In genomic region chr5:135345945-135346731, GRCh38 we compare ENCODE assay signal across 15 cellular contexts. TPM values are rescaled to one million over a fixed set of nuclear protein-coding genes. Genes with fewer than 3 reads are reported as not detected.
DNase-seq lines count a peak whose midpoint lies in the region; ATAC-seq and TF ChIP-seq lines count a peak whose summit lies in the region.
"Had no signal": no experiment of that assay in that cellular context is flagged by ENCODE, and none has a peak within 500 bp of the region (broad histone marks: within the 10 kb centered on the region; RNA-seq: fewer than 3 reads in every experiment).

No MANE protein-coding gene starts in this region.

- intact Hi-C loops in activated naive CD4-positive, alpha-beta T cell treated with anti-CD3 and anti-CD28 coated beads for 36 hours (cut with micrococcal nuclease) = no loop called here
- intact Hi-C loops in psoas muscle (cut with DNase I) = no loop called here

- no peaks in the 10 kb centered on the region for H3K27me3 ChIP-seq in psoas muscle (ENCODE audit: insufficient read depth in 3 of 3, low read length in 2 of 3)
- no peaks in the 10 kb centered on the region for H3K27me3 ChIP-seq in CD8-positive, alpha-beta memory T cell (ENCODE audit: insufficient read depth, low read length, poor library complexity, severe bottlenecking)

- POLR2A ChIA-PET in T-cell (lab: Charles Lee) = no interaction called here
- POLR2A ChIA-PET in CD8-positive, alpha-beta memory T cell (lab: Charles Lee) = no interaction called here

- CTCF ChIA-PET in activated naive CD4-positive, alpha-beta T cell treated with anti-CD3 and anti-CD28 coated beads for 36 hours (lab: Charles Lee) = interaction anchor here (0.8 to 1.1 kb wide), 2 partner anchors 80 to 112 kb away, joined by 3 read pairs; no protein-coding TSS in a partner anchor
- CTCF ChIA-PET in T-cell (lab: Charles Lee) = no interaction called here
- CTCF ChIA-PET in CD8-positive, alpha-beta memory T cell (lab: Charles Lee) = interaction anchor here (1.0 kb wide), 1 partner anchor 13 kb away, joined by 3 read pairs; no protein-coding TSS in a partner anchor

- H3K27ac Mint-ChIP-seq in activated naive CD4-positive, alpha-beta T cell treated with anti-CD3 and anti-CD28 coated beads, Interleukin-2, amount 50 U/mL, for 72 hours = peak overlapping the region; percentile 40 to 81
- H3K27ac Mint-ChIP-seq in activated naive CD4-positive, alpha-beta T cell treated with anti-CD3 and anti-CD28 coated beads for 36 hours = no peak overlapping the region
- peak overlapping the region; percentile 31 to 57 for H3K27ac Mint-ChIP-seq in T-cell
- H3K27ac Mint-ChIP-seq in CD8-positive, alpha-beta memory T cell = peak overlapping the region in 3 of 8 donors; percentile 29 to 78 (median 41)
- H3K27ac Mint-ChIP-seq: activated CD4-positive, alpha-beta T cell treated with anti-CD3 and anti-CD28 coated beads, Interleukin-2, amount 10 ng/mL, durations not matched to agents 7 days and 5 days had no signal

- H3K4me1 Mint-ChIP-seq in activated naive CD4-positive, alpha-beta T cell treated with anti-CD3 and anti-CD28 coated beads for 36 hours (ENCODE audit: low read depth) = peaks cover 3% of the 10 kb centered on the region
- peaks cover 0 to 5% (median 0%) of the 10 kb centered on the region in 3 donors for H3K4me1 Mint-ChIP-seq in T-cell
- H3K4me1 Mint-ChIP-seq in CD8-positive, alpha-beta memory T cell = peaks cover 0 to 4% (median 0%) of the 10 kb centered on the region in 3 donors
- H3K4me1 Mint-ChIP-seq: activated CD4-positive, alpha-beta T cell treated with anti-CD3 and anti-CD28 coated beads, Interleukin-2, amount 10 ng/mL, durations not matched to agents 7 days and 5 days had no signal

- DNase-seq in activated naive CD4-positive, alpha-beta T cell treated with anti-CD3 and anti-CD28 coated beads, Interleukin-2, amount 50 U/mL, for 72 hours (ENCODE audit: low spot score in 2 of 2) = no peak
- DNase-seq in activated naive CD4-positive, alpha-beta T cell treated with anti-CD3 and anti-CD28 coated beads for 36 hours = no peak
- DNase-seq in T-cell (no peak), mesenteric fat pad (ENCODE audit: low spot score) (peak; percentile 12), psoas muscle (no peak)
- DNase-seq in stimulated activated CD4-positive, alpha-beta T cell treated with anti-CD3 and anti-CD28 coated beads, Interleukin-4, amount 100 ng/mL, for 1 hour = no peak
- no peak for DNase-seq in CD8-positive, alpha-beta memory T cell
- DNase-seq: activated CD4-positive, alpha-beta T cell treated with anti-CD3 and anti-CD28 coated beads, Interleukin-2, amount 10 ng/mL, durations not matched to agents 7 days and 5 days; erythroblast; glutamatergic neuron; NCI-H1436; PC-3; stimulated activated naive CD8-positive, alpha-beta T cell treated with anti-CD3 and anti-CD28 coated beads, Interleukin-15, Interleukin-2, amounts not matched to agents 100 U/mL and 50 U/mL, for 24 hours had no signal

- H3K4me1 ChIP-seq in psoas muscle = no peaks in the 10 kb centered on the region
- H3K4me1 ChIP-seq in CD8-positive, alpha-beta memory T cell (ENCODE audit: insufficient read depth, low read length) = no peaks in the 10 kb centered on the region

- ATAC-seq in activated naive CD4-positive, alpha-beta T cell treated with anti-CD3 and anti-CD28 coated beads, Interleukin-2, amount 50 U/mL, for 72 hours = no peak
- ATAC-seq in T-cell (replicated peaks in 1 of 4) (no peak), psoas muscle (no peak), HG02938 (IDR thresholded peaks at IDR 0.05; ENCODE audit: unreplicated experiment) (no peak)
- ATAC-seq: PC-3; stimulated activated naive CD8-positive, alpha-beta T cell treated with anti-CD3 and anti-CD28 coated beads, Interleukin-15, Interleukin-2, amounts not matched to agents 100 U/mL and 50 U/mL, for 24 hours had no signal

- 91 to 95% (median 92%) methylated on average over 6 of the region's 6 CpGs for WGBS in psoas muscle, 3 donors

- H3K4me3 ChIP-seq in psoas muscle = no peak overlapping the region
- no peak overlapping the region for H3K4me3 ChIP-seq in CD8-positive, alpha-beta memory T cell (ENCODE audit: low read length)
- H3K4me3 ChIP-seq: coronary artery had no signal

- no peak overlapping the region for H3K27ac ChIP-seq in psoas muscle
- no peak overlapping the region for H3K27ac ChIP-seq in CD8-positive, alpha-beta memory T cell (ENCODE audit: low read depth, low read length)
- H3K27ac ChIP-seq: coronary artery had no signal

- H3K27me3 Mint-ChIP-seq in activated naive CD4-positive, alpha-beta T cell treated with anti-CD3 and anti-CD28 coated beads for 36 hours (ENCODE audit: low read depth) = no peaks in the 10 kb centered on the region
- H3K27me3 Mint-ChIP-seq in T-cell = no peaks in the 10 kb centered on the region
- peaks cover 0 to 3% of the 10 kb centered on the region in 2 donors for H3K27me3 Mint-ChIP-seq in CD8-positive, alpha-beta memory T cell
- H3K27me3 Mint-ChIP-seq: activated CD4-positive, alpha-beta T cell treated with anti-CD3 and anti-CD28 coated beads, Interleukin-2, amount 10 ng/mL, durations not matched to agents 7 days and 5 days had no signal

- no peak for TF ChIP-seq CTCF in psoas muscle (IDR thresholded peaks at IDR 0.05)

- peaks cover 0 to 6% of the 10 kb centered on the region in 2 donors for H3K36me3 Mint-ChIP-seq in activated naive CD4-positive, alpha-beta T cell treated with anti-CD3 and anti-CD28 coated beads, Interleukin-2, amount 50 U/mL, for 72 hours
- peaks cover 32% of the 10 kb centered on the region for H3K36me3 Mint-ChIP-seq in activated naive CD4-positive, alpha-beta T cell treated with anti-CD3 and anti-CD28 coated beads for 36 hours (ENCODE audit: low read depth)
- peaks cover 62% of the 10 kb centered on the region for H3K36me3 Mint-ChIP-seq in T-cell
- peaks cover 12 to 86% (median 27%) of the 10 kb centered on the region in 3 donors for H3K36me3 Mint-ChIP-seq in CD8-positive, alpha-beta memory T cell

- H3K9me3 ChIP-seq in psoas muscle = no peaks in the 10 kb centered on the region
- no peaks in the 10 kb centered on the region for H3K9me3 ChIP-seq in CD8-positive, alpha-beta memory T cell (ENCODE audit: low read length)

- H3K36me3 ChIP-seq in psoas muscle (ENCODE audit: insufficient read depth in 1 of 2, low read depth in 1 of 2) = peaks cover 26 to 90% of the 10 kb centered on the region in 2 donors
- peaks cover 50% of the 10 kb centered on the region for H3K36me3 ChIP-seq in CD8-positive, alpha-beta memory T cell (ENCODE audit: insufficient read depth, low read length)

- H3K4me3 Mint-ChIP-seq in activated naive CD4-positive, alpha-beta T cell treated with anti-CD3 and anti-CD28 coated beads for 36 hours = no peak overlapping the region
- no peak overlapping the region for H3K4me3 Mint-ChIP-seq in T-cell
- H3K4me3 Mint-ChIP-seq in CD8-positive, alpha-beta memory T cell = no peak overlapping the region
- H3K4me3 Mint-ChIP-seq: activated CD4-positive, alpha-beta T cell treated with anti-CD3 and anti-CD28 coated beads, Interleukin-2, amount 10 ng/mL, durations not matched to agents 7 days and 5 days had no signal

- no peaks in the 10 kb centered on the region for H3K9me3 Mint-ChIP-seq in activated naive CD4-positive, alpha-beta T cell treated with anti-CD3 and anti-CD28 coated beads, Interleukin-2, amount 50 U/mL, for 72 hours
- H3K9me3 Mint-ChIP-seq in activated naive CD4-positive, alpha-beta T cell treated with anti-CD3 and anti-CD28 coated beads for 36 hours = no peaks in the 10 kb centered on the region
- H3K9me3 Mint-ChIP-seq in T-cell = no peaks in the 10 kb centered on the region
- H3K9me3 Mint-ChIP-seq in CD8-positive, alpha-beta memory T cell = no peaks in the 10 kb centered on the region
- H3K9me3 Mint-ChIP-seq: activated CD4-positive, alpha-beta T cell treated with anti-CD3 and anti-CD28 coated beads, Interleukin-2, amount 10 ng/mL, durations not matched to agents 7 days and 5 days had no signal

RNA-seq across cellular contexts. Expression of gene MACROH2A1, which starts 52.9 kb away (rescaled TPM):
- 100 to 1,000 TPM in 1 of 2 donors, 10 to 100 TPM in 1; 90.2 to 166 TPM for total RNA-seq in activated naive CD4-positive, alpha-beta T cell treated with anti-CD3 and anti-CD28 coated beads, Interleukin-2, amount 50 U/mL, for 72 hours
- 100 to 1,000 TPM; 153 TPM for total RNA-seq in activated naive CD4-positive, alpha-beta T cell treated with anti-CD3 and anti-CD28 coated beads for 36 hours
- total RNA-seq in T-cell = 100 to 1,000 TPM; 111 to 136 (median 133) TPM
- total RNA-seq in mesenteric fat pad = 170 TPM
- total RNA-seq in psoas muscle = 100 to 1,000 TPM in 1 of 4 donors, 10 to 100 TPM in 3; 57.8 to 108 (median 81.5) TPM
- polyA plus RNA-seq in psoas muscle = 100 to 1,000 TPM in 2 of 3 donors, 10 to 100 TPM in 1; 73.1 to 127 (median 125) TPM
- 100 to 1,000 TPM; 199 to 202 TPM for total RNA-seq in CD8-positive, alpha-beta memory T cell
- 112 TPM for polyA plus RNA-seq in CD8-positive, alpha-beta memory T cell

Comparison
In these comparisons a context has a peak if more than half of its experiments do, and no peak if none do; other contexts are left out.
1. CTCF ChIA-PET loops: an anchor here in activated naive CD4-positive, alpha-beta T cell treated with anti-CD3 and anti-CD28 coated beads for 36 hours (0.8 to 1.1 kb wide) and CD8-positive, alpha-beta memory T cell (1.0 kb wide); none called in T-cell.